ENCODE assay signal across 23 cellular contexts in the genomic region with DNA sequence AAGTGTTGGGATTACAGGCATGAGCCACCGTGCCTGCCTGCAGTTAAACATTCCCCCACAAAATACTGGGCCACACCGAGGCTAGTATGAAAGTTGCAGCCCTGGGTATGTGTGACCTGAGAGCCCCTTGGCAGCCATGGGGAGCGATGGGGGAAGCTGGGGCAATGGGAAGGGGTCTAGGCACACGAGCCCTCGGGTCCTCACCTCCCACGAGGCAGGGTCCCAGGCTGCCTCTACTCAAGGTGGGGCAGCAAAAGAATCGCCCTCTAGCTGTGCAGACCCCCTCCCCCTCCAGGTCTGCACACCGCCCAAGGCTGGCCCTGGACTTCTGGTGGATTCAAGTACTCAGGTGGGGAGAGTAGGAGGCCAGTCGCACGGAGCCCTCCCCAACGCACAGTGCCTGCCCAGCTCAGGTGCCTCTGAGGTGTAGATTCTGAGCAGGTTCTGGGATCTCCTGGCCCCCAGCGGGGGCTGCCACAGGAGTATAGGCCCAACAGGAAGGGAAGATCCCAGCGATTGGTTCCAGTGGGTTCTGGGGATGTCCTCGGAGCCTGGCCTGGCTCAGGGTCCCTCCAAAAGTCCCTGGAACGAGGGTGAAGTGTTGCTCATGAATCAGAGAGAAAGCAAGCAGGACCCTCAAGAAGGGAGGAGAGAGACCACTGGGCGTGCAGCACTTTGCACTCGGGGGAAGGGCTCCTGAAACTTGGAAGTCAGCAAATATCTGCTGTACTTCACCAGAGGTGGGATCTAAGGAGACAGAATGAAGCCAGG. TPM values are rescaled to one million over a fixed set of nuclear protein-coding genes. Genes with fewer than 3 reads are reported as not detected.
DNase-seq lines count a peak whose midpoint lies in the region; ATAC-seq and TF ChIP-seq lines count a peak whose summit lies in the region.
"Had no signal": no experiment of that assay in that cellular context is flagged by ENCODE, and none has a peak within 500 bp of the region (broad histone marks: within the 10 kb centered on the region; RNA-seq: fewer than 3 reads in every experiment).

No MANE protein-coding gene starts in this region.

- no peak overlapping the region for H3K4me3 Mint-ChIP-seq in activated CD4-positive, alpha-beta T cell treated with anti-CD3 and anti-CD28 coated beads, Interleukin-2, amount 10 ng/mL, durations not matched to agents 24 days and 14 days

- H3K27me3 ChIP-seq in BLaER1 treated with 17β-estradiol and CSF1 and Interleukin-3, amounts not matched to agents 10 nM and 100 nM = no peaks in the 10 kb centered on the region
- H3K27me3 ChIP-seq in ovary (no peaks in the 10 kb centered on the region), foreskin keratinocyte (no peaks in the 10 kb centered on the region)
- H3K27me3 ChIP-seq: pancreas, tibial nerve had no signal

- no peak overlapping the region for H3K4me3 ChIP-seq in BLaER1 treated with 17β-estradiol and CSF1 and Interleukin-3, amounts not matched to agents 10 nM and 100 nM
- H3K4me3 ChIP-seq in ovary = no peak overlapping the region
- H3K4me3 ChIP-seq: A549, pancreas, PC-9, SK-N-MC, tibial nerve had no signal

- no peak for ATAC-seq in foreskin keratinocyte
- ATAC-seq: CD8-positive, alpha-beta T cell; pancreas had no signal

- H3K4me1 Mint-ChIP-seq in activated CD4-positive, alpha-beta T cell treated with anti-CD3 and anti-CD28 coated beads, Interleukin-2, amount 10 ng/mL, durations not matched to agents 24 days and 14 days = peaks cover 33% of the 10 kb centered on the region

- peaks cover 2% of the 10 kb centered on the region for H3K9me3 Mint-ChIP-seq in activated CD4-positive, alpha-beta T cell treated with anti-CD3 and anti-CD28 coated beads, Interleukin-2, amount 10 ng/mL, durations not matched to agents 24 days and 14 days

- peak overlapping the region in 9 of 11 experiments; percentile 14 to 91 (median 80); a peak in 12 of 22 replicates for H3K27ac ChIP-seq in BLaER1 treated with 17β-estradiol and CSF1 and Interleukin-3, amounts not matched to agents 10 nM and 100 nM
- no peak overlapping the region for H3K27ac ChIP-seq in ovary
- H3K27ac ChIP-seq in foreskin keratinocyte = no peak overlapping the region
- H3K27ac ChIP-seq: A549, pancreas, PC-9, SK-N-MC, tibial nerve had no signal

- peak overlapping the region; percentile 61 to 94 (median 85); a peak in 19 of 22 replicates for H3K4me2 ChIP-seq in BLaER1 treated with 17β-estradiol and CSF1 and Interleukin-3, amounts not matched to agents 10 nM and 100 nM
- H3K4me2 ChIP-seq: A549, PC-9 had no signal

- intact Hi-C loops in activated CD4-positive, alpha-beta T cell treated with anti-CD3 and anti-CD28 coated beads, Interleukin-2, amount 10 ng/mL, durations not matched to agents 24 days and 14 days (cut with micrococcal nuclease) = loop anchor here (10.0 kb wide), 1 partner anchor 687 kb away; a partner anchor contains a TSS
- intact Hi-C loops in ovary (cut with DNase I) = no loop called here

- no peak for DNase-seq in activated CD4-positive, alpha-beta T cell treated with anti-CD3 and anti-CD28 coated beads, Interleukin-2, amount 10 ng/mL, durations not matched to agents 24 days and 14 days
- DNase-seq in activated CD4-positive, alpha-beta T cell treated with anti-CD3 and anti-CD28 coated beads, Interleukin-2, amount 50 U/mL, for 48 hours = no peak
- peak; percentile 38 for DNase-seq in ecto neural progenitor cell (ENCODE audit: low spot score)
- DNase-seq in ovary = peak in 3 of 5 donors; percentile 7 to 17 (median 11)
- DNase-seq in T-helper 9 cell = no peak
- no peak for DNase-seq in GM19238 (ENCODE audit: insufficient read length, low spot score)
- DNase-seq in foreskin keratinocyte = no peak
- DNase-seq: activated CD4-positive, alpha-beta T cell treated with anti-CD3 and anti-CD28 coated beads, Interleukin-2, amount 50 U/mL, for 4 hours; CD8-positive, alpha-beta T cell; DND-41; HCEC 1CT; Karpas-422; PC-9; stimulated activated CD4-positive, alpha-beta T cell treated with anti-CD3 and anti-CD28 coated beads, Interleukin-4, amount 100 ng/mL, for 24 hours had no signal

- TF ChIP-seq POLR2A in ovary (IDR thresholded peaks at IDR 0.05) = no peak

- no peaks in the 10 kb centered on the region for H3K27me3 Mint-ChIP-seq in activated CD4-positive, alpha-beta T cell treated with anti-CD3 and anti-CD28 coated beads, Interleukin-2, amount 10 ng/mL, durations not matched to agents 24 days and 14 days

- H4K20me1 ChIP-seq in BLaER1 treated with 17β-estradiol and CSF1 and Interleukin-3, amounts not matched to agents 10 nM and 100 nM = no peaks in the 10 kb centered on the region

- H3K9me3 ChIP-seq in BLaER1 treated with 17β-estradiol and CSF1 and Interleukin-3, amounts not matched to agents 10 nM and 100 nM (replicated peaks in 1 of 11) = peaks cover 10 to 15% (median 14%) of the 10 kb centered on the region in 11 experiments
- no peaks in the 10 kb centered on the region for H3K9me3 ChIP-seq in ovary
- H3K9me3 ChIP-seq: pancreas had no signal

- TF ChIP-seq CTCF in ovary (IDR thresholded peaks at IDR 0.05) (no peak), foreskin keratinocyte (conservative IDR thresholded peaks at IDR 0.05) (no peak)

- peak overlapping the region; percentile 34 for H3K27ac Mint-ChIP-seq in activated CD4-positive, alpha-beta T cell treated with anti-CD3 and anti-CD28 coated beads, Interleukin-2, amount 10 ng/mL, durations not matched to agents 24 days and 14 days

- WGBS in ovary, 3 donors = 84 to 91% (median 87%) methylated on average over 16 to 17 of the region's 17 CpGs

- peaks cover 14% of the 10 kb centered on the region for H3K36me3 Mint-ChIP-seq in activated CD4-positive, alpha-beta T cell treated with anti-CD3 and anti-CD28 coated beads, Interleukin-2, amount 10 ng/mL, durations not matched to agents 24 days and 14 days (ENCODE audit: low read depth)

- TF ChIP-seq EP300 in ovary (IDR thresholded peaks at IDR 0.05) = no peak

- H3K36me3 ChIP-seq in BLaER1 treated with 17β-estradiol and CSF1 and Interleukin-3, amounts not matched to agents 10 nM and 100 nM = peaks cover 0 to 8% (median 0%) of the 10 kb centered on the region in 11 experiments; a peak in 6 of 22 replicates
- H3K36me3 ChIP-seq in ovary = no peaks in the 10 kb centered on the region
- H3K36me3 ChIP-seq: pancreas had no signal

- peak overlapping the region in 4 of 11 experiments; percentile 5 to 69 (median 40); a peak in 3 of 22 replicates for H3K9ac ChIP-seq in BLaER1 treated with 17β-estradiol and CSF1 and Interleukin-3, amounts not matched to agents 10 nM and 100 nM

- peaks cover 48 to 63% (median 57%) of the 10 kb centered on the region in 10 experiments for H3K4me1 ChIP-seq in BLaER1 treated with 17β-estradiol and CSF1 and Interleukin-3, amounts not matched to agents 10 nM and 100 nM
- no peaks in the 10 kb centered on the region for H3K4me1 ChIP-seq in ovary (ENCODE audit: insufficient read depth)
- H3K4me1 ChIP-seq in foreskin keratinocyte = no peaks in the 10 kb centered on the region
- H3K4me1 ChIP-seq: A549, pancreas had no signal

RNA-seq across cellular contexts. Expression of a gene that starts 2.6 kb away (rescaled TPM):
- 7.1 and 8.7 TPM in 2 replicates for total RNA-seq in activated CD4-positive, alpha-beta T cell treated with anti-CD3 and anti-CD28 coated beads, Interleukin-2, amount 10 ng/mL, durations not matched to agents 24 days and 14 days
- total RNA-seq in ovary (1 to 10 TPM; 2.1 to 4.2 (median 2.5) TPM), foreskin keratinocyte (0.07 TPM in 1 of 2 replicates, not detected in the other)
- polyA plus RNA-seq in ovary (1 to 10 TPM in 1 of 2 donors, under 1 TPM in 1; 0.27 to 2.2 TPM), foreskin keratinocyte (0.03 and 0.07 TPM in 2 replicates)

RNA-seq across cellular contexts. Expression of a gene that starts 41.4 kb away (rescaled TPM):
- 48.4 and 51.9 TPM in 2 replicates for total RNA-seq in activated CD4-positive, alpha-beta T cell treated with anti-CD3 and anti-CD28 coated beads, Interleukin-2, amount 10 ng/mL, durations not matched to agents 24 days and 14 days
- total RNA-seq in ovary (10 to 100 TPM; 15.5 to 34.3 (median 26.8) TPM), foreskin keratinocyte (18.2 and 18.4 TPM in 2 replicates)
- polyA plus RNA-seq in ovary (10 to 100 TPM in 1 of 2 donors, 1 to 10 TPM in 1; 2.2 to 21.7 TPM), foreskin keratinocyte (18.6 and 18.7 TPM in 2 replicates)

RNA-seq across cellular contexts. Expression of a gene that starts 54.8 kb away (rescaled TPM):
- not detected in 2 replicates for total RNA-seq in activated CD4-positive, alpha-beta T cell treated with anti-CD3 and anti-CD28 coated beads, Interleukin-2, amount 10 ng/mL, durations not matched to agents 24 days and 14 days
- total RNA-seq in ovary (under 1 TPM in 2 of 7 donors, not detected in 5; 0.18 to 0.36 TPM), foreskin keratinocyte (not detected in 2 replicates)
- polyA plus RNA-seq in ovary (not detected), foreskin keratinocyte (not detected in 2 replicates)
- total RNA-seq: aorta; CD8-positive, alpha-beta T cell; cerebellum; liver; PC-9; skeletal muscle tissue had no signal
- polyA plus RNA-seq: A549, liver had no signal

RNA-seq across cellular contexts. Expression of a gene that starts 59.6 kb away (rescaled TPM):
- 59.1 and 60.7 TPM in 2 replicates for total RNA-seq in activated CD4-positive, alpha-beta T cell treated with anti-CD3 and anti-CD28 coated beads, Interleukin-2, amount 10 ng/mL, durations not matched to agents 24 days and 14 days
- 10 to 100 TPM; 15.1 to 25.2 (median 23.2) TPM for total RNA-seq in ovary
- 10 to 100 TPM in 1 of 2 donors, 1 to 10 TPM in 1; 3.5 to 27.3 TPM for polyA plus RNA-seq in ovary
- total RNA-seq in foreskin keratinocyte = 27.1 and 34.0 TPM in 2 replicates
- 41.6 and 53.0 TPM in 2 replicates for polyA plus RNA-seq in foreskin keratinocyte

Comparison
In these comparisons a context has a peak if more than half of its experiments do, and no peak if none do; other contexts are left out.
1. DNase-seq: peak in ecto neural progenitor cell (single experiment) and ovary (3 of 5); none in activated CD4-positive, alpha-beta T cell treated with anti-CD3 and anti-CD28 coated beads, Interleukin-2, amount 10 ng/mL, durations not matched to agents 24 days and 14 days (single experiment), activated CD4-positive, alpha-beta T cell treated with anti-CD3 and anti-CD28 coated beads, Interleukin-2, amount 50 U/mL, for 48 hours (0 of 2), T-helper 9 cell (single experiment), GM19238 (single experiment) and foreskin keratinocyte (0 of 2).
2. H3K27ac ChIP-seq: peak in BLaER1 treated with 17β-estradiol and CSF1 and Interleukin-3, amounts not matched to agents 10 nM and 100 nM (9 of 11); none in ovary (0 of 2) and foreskin keratinocyte (single experiment).